1 cellular context compared by ENCODE assay signal in the genomic region with DNA sequence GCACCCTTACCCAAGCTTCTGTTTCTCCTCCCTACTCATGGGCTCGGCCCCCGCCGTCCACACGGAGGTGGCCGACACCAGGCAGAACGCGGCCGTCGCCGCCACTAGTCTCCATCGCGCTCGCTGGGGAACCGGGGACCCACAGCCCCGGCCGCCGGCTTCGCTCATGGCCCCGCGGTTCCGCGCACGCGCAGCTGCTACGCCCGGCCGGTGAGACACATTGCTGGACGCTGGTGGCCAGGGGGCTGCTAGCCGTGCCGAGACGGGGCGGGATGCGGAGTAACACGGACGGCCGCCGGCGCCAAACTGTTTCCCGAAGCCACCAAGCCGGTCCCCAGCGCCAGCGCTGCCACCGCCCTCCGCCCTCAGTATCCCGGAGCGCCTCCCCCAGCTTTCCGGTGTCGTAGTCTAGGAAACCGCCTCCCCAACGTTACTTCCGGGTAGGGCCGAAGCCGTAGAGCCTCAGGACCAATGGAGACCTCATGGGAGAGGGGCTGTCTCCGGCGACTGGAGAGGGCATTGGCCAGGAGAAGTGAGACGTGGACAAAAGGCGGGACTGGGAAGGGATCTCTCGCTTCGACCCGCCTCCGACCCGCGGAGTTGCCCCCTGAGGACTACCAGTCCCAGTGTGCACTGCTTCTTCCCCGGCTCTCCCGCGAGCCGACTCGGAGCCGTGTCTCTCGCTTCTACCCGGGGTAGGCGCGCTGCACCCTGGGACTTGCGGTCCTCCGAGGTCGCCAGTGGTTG.
A peak's percentile ranks its signal among the peaks of the same experiment; 100 is the strongest.
TF ChIP-seq lines count a peak whose summit lies in the region.

A gene with protein sequence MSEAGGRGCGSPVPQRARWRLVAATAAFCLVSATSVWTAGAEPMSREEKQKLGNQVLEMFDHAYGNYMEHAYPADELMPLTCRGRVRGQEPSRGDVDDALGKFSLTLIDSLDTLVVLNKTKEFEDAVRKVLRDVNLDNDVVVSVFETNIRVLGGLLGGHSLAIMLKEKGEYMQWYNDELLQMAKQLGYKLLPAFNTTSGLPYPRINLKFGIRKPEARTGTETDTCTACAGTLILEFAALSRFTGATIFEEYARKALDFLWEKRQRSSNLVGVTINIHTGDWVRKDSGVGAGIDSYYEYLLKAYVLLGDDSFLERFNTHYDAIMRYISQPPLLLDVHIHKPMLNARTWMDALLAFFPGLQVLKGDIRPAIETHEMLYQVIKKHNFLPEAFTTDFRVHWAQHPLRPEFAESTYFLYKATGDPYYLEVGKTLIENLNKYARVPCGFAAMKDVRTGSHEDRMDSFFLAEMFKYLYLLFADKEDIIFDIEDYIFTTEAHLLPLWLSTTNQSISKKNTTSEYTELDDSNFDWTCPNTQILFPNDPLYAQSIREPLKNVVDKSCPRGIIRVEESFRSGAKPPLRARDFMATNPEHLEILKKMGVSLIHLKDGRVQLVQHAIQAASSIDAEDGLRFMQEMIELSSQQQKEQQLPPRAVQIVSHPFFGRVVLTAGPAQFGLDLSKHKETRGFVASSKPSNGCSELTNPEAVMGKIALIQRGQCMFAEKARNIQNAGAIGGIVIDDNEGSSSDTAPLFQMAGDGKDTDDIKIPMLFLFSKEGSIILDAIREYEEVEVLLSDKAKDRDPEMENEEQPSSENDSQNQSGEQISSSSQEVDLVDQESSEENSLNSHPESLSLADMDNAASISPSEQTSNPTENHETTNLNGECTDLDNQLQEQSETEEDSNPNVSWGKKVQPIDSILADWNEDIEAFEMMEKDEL (minus strand): TSS at position 380 of the 747 bp plus-strand sequence. CDS start 212 bp downstream, at position 168.

TF ChIP-seq in K562, 482 proteins besides CTCF, POLR2A, EP300 and RAD21 (continued from another document and continues in another):
- 0 out of 2 replicates have a peak, but pooled peaks have one; percentile 21 for TF ChIP-seq GTF2E2 (tag; IDR thresholded peaks at IDR 0.05)
- peak; percentile 10; the same call in 1 of the 2 replicates for TF ChIP-seq ZBTB7A (IDR thresholded peaks at IDR 0.05; ENCODE audit: borderline replicate concordance, control insufficient read depth, low read depth, low read length)
- TF ChIP-seq CREM (IDR thresholded peaks at IDR 0.05; ENCODE audit: low read depth): peak; percentile 95
- TF ChIP-seq HNRNPK (IDR thresholded peaks at IDR 0.05; ENCODE audit: low read depth, low read length, poor library complexity, severe bottlenecking): no peak
- TF ChIP-seq ZFP36 (IDR thresholded peaks at IDR 0.05; ENCODE audit: low read depth, low read length, partially characterized antibody): no peak
- no peak for TF ChIP-seq DPF2 (IDR thresholded peaks at IDR 0.05)
- TF ChIP-seq ZNF436 (CRISPR knock-in tag; IDR thresholded peaks at IDR 0.05): no peak
- TF ChIP-seq, protein P1, sequence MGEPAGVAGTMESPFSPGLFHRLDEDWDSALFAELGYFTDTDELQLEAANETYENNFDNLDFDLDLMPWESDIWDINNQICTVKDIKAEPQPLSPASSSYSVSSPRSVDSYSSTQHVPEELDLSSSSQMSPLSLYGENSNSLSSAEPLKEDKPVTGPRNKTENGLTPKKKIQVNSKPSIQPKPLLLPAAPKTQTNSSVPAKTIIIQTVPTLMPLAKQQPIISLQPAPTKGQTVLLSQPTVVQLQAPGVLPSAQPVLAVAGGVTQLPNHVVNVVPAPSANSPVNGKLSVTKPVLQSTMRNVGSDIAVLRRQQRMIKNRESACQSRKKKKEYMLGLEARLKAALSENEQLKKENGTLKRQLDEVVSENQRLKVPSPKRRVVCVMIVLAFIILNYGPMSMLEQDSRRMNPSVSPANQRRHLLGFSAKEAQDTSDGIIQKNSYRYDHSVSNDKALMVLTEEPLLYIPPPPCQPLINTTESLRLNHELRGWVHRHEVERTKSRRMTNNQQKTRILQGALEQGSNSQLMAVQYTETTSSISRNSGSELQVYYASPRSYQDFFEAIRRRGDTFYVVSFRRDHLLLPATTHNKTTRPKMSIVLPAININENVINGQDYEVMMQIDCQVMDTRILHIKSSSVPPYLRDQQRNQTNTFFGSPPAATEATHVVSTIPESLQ (CRISPR knock-in tag; IDR thresholded peaks at IDR 0.05): no peak
- TF ChIP-seq ZNF3 (CRISPR knock-in tag; IDR thresholded peaks at IDR 0.05): no peak
- TF ChIP-seq, protein P2, sequence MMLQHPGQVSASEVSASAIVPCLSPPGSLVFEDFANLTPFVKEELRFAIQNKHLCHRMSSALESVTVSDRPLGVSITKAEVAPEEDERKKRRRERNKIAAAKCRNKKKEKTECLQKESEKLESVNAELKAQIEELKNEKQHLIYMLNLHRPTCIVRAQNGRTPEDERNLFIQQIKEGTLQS (IDR thresholded peaks at IDR 0.05): no peak
- TF ChIP-seq, protein P2 (CRISPR knock-in tag; conservative IDR thresholded peaks at IDR 0.05): 0 out of 2 replicates have a peak, but pooled peaks have one; percentile 44
- TF ChIP-seq, protein P3, sequence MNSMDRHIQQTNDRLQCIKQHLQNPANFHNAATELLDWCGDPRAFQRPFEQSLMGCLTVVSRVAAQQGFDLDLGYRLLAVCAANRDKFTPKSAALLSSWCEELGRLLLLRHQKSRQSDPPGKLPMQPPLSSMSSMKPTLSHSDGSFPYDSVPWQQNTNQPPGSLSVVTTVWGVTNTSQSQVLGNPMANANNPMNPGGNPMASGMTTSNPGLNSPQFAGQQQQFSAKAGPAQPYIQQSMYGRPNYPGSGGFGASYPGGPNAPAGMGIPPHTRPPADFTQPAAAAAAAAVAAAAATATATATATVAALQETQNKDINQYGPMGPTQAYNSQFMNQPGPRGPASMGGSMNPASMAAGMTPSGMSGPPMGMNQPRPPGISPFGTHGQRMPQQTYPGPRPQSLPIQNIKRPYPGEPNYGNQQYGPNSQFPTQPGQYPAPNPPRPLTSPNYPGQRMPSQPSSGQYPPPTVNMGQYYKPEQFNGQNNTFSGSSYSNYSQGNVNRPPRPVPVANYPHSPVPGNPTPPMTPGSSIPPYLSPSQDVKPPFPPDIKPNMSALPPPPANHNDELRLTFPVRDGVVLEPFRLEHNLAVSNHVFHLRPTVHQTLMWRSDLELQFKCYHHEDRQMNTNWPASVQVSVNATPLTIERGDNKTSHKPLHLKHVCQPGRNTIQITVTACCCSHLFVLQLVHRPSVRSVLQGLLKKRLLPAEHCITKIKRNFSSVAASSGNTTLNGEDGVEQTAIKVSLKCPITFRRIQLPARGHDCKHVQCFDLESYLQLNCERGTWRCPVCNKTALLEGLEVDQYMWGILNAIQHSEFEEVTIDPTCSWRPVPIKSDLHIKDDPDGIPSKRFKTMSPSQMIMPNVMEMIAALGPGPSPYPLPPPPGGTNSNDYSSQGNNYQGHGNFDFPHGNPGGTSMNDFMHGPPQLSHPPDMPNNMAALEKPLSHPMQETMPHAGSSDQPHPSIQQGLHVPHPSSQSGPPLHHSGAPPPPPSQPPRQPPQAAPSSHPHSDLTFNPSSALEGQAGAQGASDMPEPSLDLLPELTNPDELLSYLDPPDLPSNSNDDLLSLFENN (IDR thresholded peaks at IDR 0.05; ENCODE audit: low read depth in 2 of 2, low read length in 2 of 2): 0 out of 4 replicates have a peak, but pooled peaks of 1 of the 2 experiments have one; percentile 21
- no peak for TF ChIP-seq SMARCA5 (IDR thresholded peaks at IDR 0.05)
- TF ChIP-seq ZNF282 (CRISPR knock-in tag; IDR thresholded peaks at IDR 0.05): no peak
- TF ChIP-seq, protein P4, sequence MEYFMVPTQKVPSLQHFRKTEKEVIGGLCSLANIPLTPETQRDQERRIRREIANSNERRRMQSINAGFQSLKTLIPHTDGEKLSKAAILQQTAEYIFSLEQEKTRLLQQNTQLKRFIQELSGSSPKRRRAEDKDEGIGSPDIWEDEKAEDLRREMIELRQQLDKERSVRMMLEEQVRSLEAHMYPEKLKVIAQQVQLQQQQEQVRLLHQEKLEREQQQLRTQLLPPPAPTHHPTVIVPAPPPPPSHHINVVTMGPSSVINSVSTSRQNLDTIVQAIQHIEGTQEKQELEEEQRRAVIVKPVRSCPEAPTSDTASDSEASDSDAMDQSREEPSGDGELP (CRISPR knock-in tag; IDR thresholded peaks at IDR 0.05; ENCODE audit: borderline replicate concordance): 0 out of 2 replicates have a peak, but pooled peaks have one; percentile 26
- TF ChIP-seq TGIF2 (CRISPR knock-in tag; IDR thresholded peaks at IDR 0.05): no peak
- TF ChIP-seq, protein P5, sequence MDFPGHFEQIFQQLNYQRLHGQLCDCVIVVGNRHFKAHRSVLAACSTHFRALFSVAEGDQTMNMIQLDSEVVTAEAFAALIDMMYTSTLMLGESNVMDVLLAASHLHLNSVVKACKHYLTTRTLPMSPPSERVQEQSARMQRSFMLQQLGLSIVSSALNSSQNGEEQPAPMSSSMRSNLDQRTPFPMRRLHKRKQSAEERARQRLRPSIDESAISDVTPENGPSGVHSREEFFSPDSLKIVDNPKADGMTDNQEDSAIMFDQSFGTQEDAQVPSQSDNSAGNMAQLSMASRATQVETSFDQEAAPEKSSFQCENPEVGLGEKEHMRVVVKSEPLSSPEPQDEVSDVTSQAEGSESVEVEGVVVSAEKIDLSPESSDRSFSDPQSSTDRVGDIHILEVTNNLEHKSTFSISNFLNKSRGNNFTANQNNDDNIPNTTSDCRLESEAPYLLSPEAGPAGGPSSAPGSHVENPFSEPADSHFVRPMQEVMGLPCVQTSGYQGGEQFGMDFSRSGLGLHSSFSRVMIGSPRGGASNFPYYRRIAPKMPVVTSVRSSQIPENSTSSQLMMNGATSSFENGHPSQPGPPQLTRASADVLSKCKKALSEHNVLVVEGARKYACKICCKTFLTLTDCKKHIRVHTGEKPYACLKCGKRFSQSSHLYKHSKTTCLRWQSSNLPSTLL (IDR thresholded peaks at IDR 0.05): no peak
- TF ChIP-seq, protein P6, sequence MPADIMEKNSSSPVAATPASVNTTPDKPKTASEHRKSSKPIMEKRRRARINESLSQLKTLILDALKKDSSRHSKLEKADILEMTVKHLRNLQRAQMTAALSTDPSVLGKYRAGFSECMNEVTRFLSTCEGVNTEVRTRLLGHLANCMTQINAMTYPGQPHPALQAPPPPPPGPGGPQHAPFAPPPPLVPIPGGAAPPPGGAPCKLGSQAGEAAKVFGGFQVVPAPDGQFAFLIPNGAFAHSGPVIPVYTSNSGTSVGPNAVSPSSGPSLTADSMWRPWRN (IDR thresholded peaks at IDR 0.05; ENCODE audit: low read depth): no peak
- TF ChIP-seq CXXC5 (CRISPR knock-in tag; IDR thresholded peaks at IDR 0.05): peak; percentile 93
- TF ChIP-seq, protein P7, sequence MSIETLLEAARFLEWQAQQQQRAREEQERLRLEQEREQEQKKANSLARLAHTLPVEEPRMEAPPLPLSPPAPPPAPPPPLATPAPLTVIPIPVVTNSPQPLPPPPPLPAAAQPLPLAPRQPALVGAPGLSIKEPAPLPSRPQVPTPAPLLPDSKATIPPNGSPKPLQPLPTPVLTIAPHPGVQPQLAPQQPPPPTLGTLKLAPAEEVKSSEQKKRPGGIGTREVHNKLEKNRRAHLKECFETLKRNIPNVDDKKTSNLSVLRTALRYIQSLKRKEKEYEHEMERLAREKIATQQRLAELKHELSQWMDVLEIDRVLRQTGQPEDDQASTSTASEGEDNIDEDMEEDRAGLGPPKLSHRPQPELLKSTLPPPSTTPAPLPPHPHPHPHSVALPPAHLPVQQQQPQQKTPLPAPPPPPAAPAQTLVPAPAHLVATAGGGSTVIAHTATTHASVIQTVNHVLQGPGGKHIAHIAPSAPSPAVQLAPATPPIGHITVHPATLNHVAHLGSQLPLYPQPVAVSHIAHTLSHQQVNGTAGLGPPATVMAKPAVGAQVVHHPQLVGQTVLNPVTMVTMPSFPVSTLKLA (conservative IDR thresholded peaks at IDR 0.05): peak in 1 of 2 experiments; percentile 67; a peak in 2 of 4 replicates
- TF ChIP-seq ZNF274 (IDR thresholded peaks at IDR 0.05; ENCODE audit: borderline replicate concordance, low read depth, low read length): no peak
- TF ChIP-seq ZNF699 (CRISPR knock-in tag; IDR thresholded peaks at IDR 0.05; ENCODE audit: insufficient replicate concordance): no peak
- TF ChIP-seq ELF4 (CRISPR knock-in tag; IDR thresholded peaks at IDR 0.05): no peak; the same call in 1 of the 2 replicates
- TF ChIP-seq MAZ (CRISPR knock-in tag; conservative IDR thresholded peaks at IDR 0.05 in 1 of 2, IDR thresholded peaks at IDR 0.05 in 1 of 2): peak; percentile 80 to 82
- TF ChIP-seq BCL6 (CRISPR knock-in tag; IDR thresholded peaks at IDR 0.05): no peak
- TF ChIP-seq KDM2B (CRISPR knock-in tag; IDR thresholded peaks at IDR 0.05): peak; percentile 78
- 0 out of 4 replicates have a peak, but pooled peaks of 1 of the 2 experiments have one; percentile 25 for TF ChIP-seq TRIM24 (IDR thresholded peaks at IDR 0.05)
- peak; percentile 12 for TF ChIP-seq ESRRA (IDR thresholded peaks at IDR 0.05; ENCODE audit: borderline replicate concordance, low read depth)
- TF ChIP-seq, protein P8, sequence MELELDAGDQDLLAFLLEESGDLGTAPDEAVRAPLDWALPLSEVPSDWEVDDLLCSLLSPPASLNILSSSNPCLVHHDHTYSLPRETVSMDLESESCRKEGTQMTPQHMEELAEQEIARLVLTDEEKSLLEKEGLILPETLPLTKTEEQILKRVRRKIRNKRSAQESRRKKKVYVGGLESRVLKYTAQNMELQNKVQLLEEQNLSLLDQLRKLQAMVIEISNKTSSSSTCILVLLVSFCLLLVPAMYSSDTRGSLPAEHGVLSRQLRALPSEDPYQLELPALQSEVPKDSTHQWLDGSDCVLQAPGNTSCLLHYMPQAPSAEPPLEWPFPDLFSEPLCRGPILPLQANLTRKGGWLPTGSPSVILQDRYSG (tag; conservative IDR thresholded peaks at IDR 0.05; ENCODE audit: low read depth): no peak
- TF ChIP-seq PTTG1 (tag; IDR thresholded peaks at IDR 0.05; ENCODE audit: low read depth): no peak
- TF ChIP-seq SMARCB1 (IDR thresholded peaks at IDR 0.05; ENCODE audit: insufficient read length, low read depth): no peak
- no peak for TF ChIP-seq ZNF146 (CRISPR knock-in tag; IDR thresholded peaks at IDR 0.05; ENCODE audit: unreplicated experiment)
- peak; percentile 79 for TF ChIP-seq RBM25 (IDR thresholded peaks at IDR 0.05; ENCODE audit: low read depth, low read length, severe bottlenecking)
- TF ChIP-seq ESRRB (CRISPR knock-in tag; IDR thresholded peaks at IDR 0.05; ENCODE audit: borderline replicate concordance): no peak
- TF ChIP-seq TSC22D4 (tag; IDR thresholded peaks at IDR 0.05): no peak
- no peak for TF ChIP-seq PRMT5 (CRISPR knock-in tag; IDR thresholded peaks at IDR 0.05)
- peak; percentile 99 for TF ChIP-seq ELF1 (tag; IDR thresholded peaks at IDR 0.05)
- TF ChIP-seq BMI1 (IDR thresholded peaks at IDR 0.05; ENCODE audit: low read length): peak; percentile 62; the same call in 1 of the 2 replicates
- TF ChIP-seq, protein P9, sequence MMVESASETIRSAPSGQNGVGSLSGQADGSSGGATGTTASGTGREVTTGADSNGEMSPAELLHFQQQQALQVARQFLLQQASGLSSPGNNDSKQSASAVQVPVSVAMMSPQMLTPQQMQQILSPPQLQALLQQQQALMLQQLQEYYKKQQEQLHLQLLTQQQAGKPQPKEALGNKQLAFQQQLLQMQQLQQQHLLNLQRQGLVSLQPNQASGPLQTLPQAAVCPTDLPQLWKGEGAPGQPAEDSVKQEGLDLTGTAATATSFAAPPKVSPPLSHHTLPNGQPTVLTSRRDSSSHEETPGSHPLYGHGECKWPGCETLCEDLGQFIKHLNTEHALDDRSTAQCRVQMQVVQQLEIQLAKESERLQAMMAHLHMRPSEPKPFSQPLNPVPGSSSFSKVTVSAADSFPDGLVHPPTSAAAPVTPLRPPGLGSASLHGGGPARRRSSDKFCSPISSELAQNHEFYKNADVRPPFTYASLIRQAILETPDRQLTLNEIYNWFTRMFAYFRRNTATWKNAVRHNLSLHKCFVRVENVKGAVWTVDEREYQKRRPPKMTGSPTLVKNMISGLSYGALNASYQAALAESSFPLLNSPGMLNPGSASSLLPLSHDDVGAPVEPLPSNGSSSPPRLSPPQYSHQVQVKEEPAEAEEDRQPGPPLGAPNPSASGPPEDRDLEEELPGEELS (CRISPR knock-in tag; IDR thresholded peaks at IDR 0.05; ENCODE audit: borderline replicate concordance): no peak
- no peak for TF ChIP-seq CEBPB (tag; IDR thresholded peaks at IDR 0.05)
- 0 out of 2 replicates have a peak, but pooled peaks have one; percentile 31 for TF ChIP-seq RHOXF2B (CRISPR knock-in tag; conservative IDR thresholded peaks at IDR 0.05)
